ENCODE assay signal across 15 cellular contexts in genomic region chr6:132961122-132961521, GRCh38.
DNase-seq lines count a peak whose midpoint lies in the region; ATAC-seq, FAIRE-seq and TF ChIP-seq lines count a peak whose summit lies in the region.
"Had no signal": no experiment of that assay in that cellular context is flagged by ENCODE, and none has a peak within 500 bp of the region (broad histone marks: within the 10 kb centered on the region; RNA-seq: fewer than 3 reads in every experiment).

No MANE protein-coding gene starts in this region.

- no peak overlapping the region for H2AFZ ChIP-seq in astrocyte (ENCODE audit: low read depth, low read length)

- H3K36me3 ChIP-seq in astrocyte (ENCODE audit: insufficient read depth, low read length) = no peaks in the 10 kb centered on the region

- peaks cover 21% of the 10 kb centered on the region for H3K4me1 ChIP-seq in astrocyte (ENCODE audit: insufficient read depth, low read length)

- H3K27ac ChIP-seq in astrocyte (ENCODE audit: low read depth, low read length) = no peak overlapping the region

- no peaks in the 10 kb centered on the region for H3K36me3 Mint-ChIP-seq in astrocyte (ENCODE audit: low read depth, unreplicated experiment)
- H3K36me3 Mint-ChIP-seq in activated T-cell treated with anti-CD3 and anti-CD28 coated beads, Interleukin-2, amount 50 U/mL, for 24 hours (ENCODE audit: low read depth) = no peaks in the 10 kb centered on the region
- H3K36me3 Mint-ChIP-seq: type B pancreatic cell had no signal

- no peak overlapping the region for H3K9ac ChIP-seq in astrocyte (ENCODE audit: low read length)

- H3K4me3 Mint-ChIP-seq in astrocyte (ENCODE audit: unreplicated experiment) = no peak overlapping the region
- no peak overlapping the region for H3K4me3 Mint-ChIP-seq in activated T-cell treated with anti-CD3 and anti-CD28 coated beads, Interleukin-2, amount 50 U/mL, for 24 hours
- H3K4me3 Mint-ChIP-seq: activated CD8-positive, alpha-beta T cell treated with anti-CD3 and anti-CD28 coated beads for 36 hours; activated naive CD4-positive, alpha-beta T cell treated with anti-CD3 and anti-CD28 coated beads, Interleukin-2, amount 10 ng/mL, durations not matched to agents 7 days and 5 days; type B pancreatic cell had no signal

- H3K27me3 Mint-ChIP-seq in astrocyte (ENCODE audit: low read depth, unreplicated experiment) = peaks cover 2% of the 10 kb centered on the region
- peaks cover 45% of the 10 kb centered on the region for H3K27me3 Mint-ChIP-seq in activated T-cell treated with anti-CD3 and anti-CD28 coated beads, Interleukin-2, amount 50 U/mL, for 24 hours

- no peak for FAIRE-seq in astrocyte (lab: Jason Lieb, UNC)

- H3K4me2 ChIP-seq in astrocyte (ENCODE audit: low read length) = peak overlapping the region; percentile 58

- peaks cover 2% of the 10 kb centered on the region for H3K27me3 ChIP-seq in astrocyte (ENCODE audit: insufficient read depth, low read length)

- CTCF ChIA-PET in AG04449 (lab: Yijun Ruan, JAX) = interaction anchor here (0.9 to 2.9 kb wide), 8 partner anchors 11 to 955 kb away, joined by 3 to 22 read pairs (median 4); no protein-coding TSS in a partner anchor

- H3K27ac Mint-ChIP-seq in astrocyte (ENCODE audit: unreplicated experiment) = peak overlapping the region; percentile 37
- H3K27ac Mint-ChIP-seq in activated T-cell treated with anti-CD3 and anti-CD28 coated beads, Interleukin-2, amount 50 U/mL, for 24 hours = no peak overlapping the region
- H3K27ac Mint-ChIP-seq: activated CD8-positive, alpha-beta T cell treated with anti-CD3 and anti-CD28 coated beads for 36 hours; activated naive CD4-positive, alpha-beta T cell treated with anti-CD3 and anti-CD28 coated beads, Interleukin-2, amount 10 ng/mL, durations not matched to agents 7 days and 5 days; type B pancreatic cell had no signal

- TF ChIP-seq CTCF in AG04449 (IDR thresholded peaks at IDR 0.05; ENCODE audit: insufficient read depth, low read length, missing control alignments) (no peak), astrocyte (IDR thresholded peaks at IDR 0.05; ENCODE audit: insufficient read depth, low read depth, low read length) (no peak)

- H3K9me3 Mint-ChIP-seq in astrocyte (ENCODE audit: unreplicated experiment) = no peaks in the 10 kb centered on the region
- no peaks in the 10 kb centered on the region for H3K9me3 Mint-ChIP-seq in activated T-cell treated with anti-CD3 and anti-CD28 coated beads, Interleukin-2, amount 50 U/mL, for 24 hours
- H3K9me3 Mint-ChIP-seq: activated CD8-positive, alpha-beta T cell treated with anti-CD3 and anti-CD28 coated beads for 36 hours; activated naive CD4-positive, alpha-beta T cell treated with anti-CD3 and anti-CD28 coated beads, Interleukin-2, amount 10 ng/mL, durations not matched to agents 7 days and 5 days; type B pancreatic cell had no signal

- H4K20me1 ChIP-seq in astrocyte (ENCODE audit: insufficient read depth, low read length) = no peaks in the 10 kb centered on the region

- POLR2A ChIA-PET in AG04449 (lab: Yijun Ruan, JAX) = no interaction called here

- no peak overlapping the region for H3K4me3 ChIP-seq in AG04449 (ENCODE audit: low read depth, low read length)
- no peak overlapping the region for H3K4me3 ChIP-seq in astrocyte (ENCODE audit: insufficient read depth, low read depth, low read length)

- peaks cover 9% of the 10 kb centered on the region for H3K4me1 Mint-ChIP-seq in astrocyte (ENCODE audit: low read depth, unreplicated experiment)
- peaks cover 2% of the 10 kb centered on the region for H3K4me1 Mint-ChIP-seq in activated T-cell treated with anti-CD3 and anti-CD28 coated beads, Interleukin-2, amount 50 U/mL, for 24 hours (ENCODE audit: low read depth)

- no peaks in the 10 kb centered on the region for H3K79me2 ChIP-seq in astrocyte (ENCODE audit: insufficient read depth, low read length)

- ATAC-seq in SK-N-SH treated with all-trans-retinoic acid at 6 μM for 48 hours = no peak

- H3K9me3 ChIP-seq in astrocyte (ENCODE audit: insufficient read depth, low read depth, low read length) = no peaks in the 10 kb centered on the region

- DNase-seq in AG04449 (ENCODE audit: low read depth, low spot score) (peak; percentile 29), HPDE6-E6E7 (ENCODE audit: extremely low spot score) (peak; percentile 10), astrocyte (ENCODE audit: low read depth) (peak; percentile 81), kidney glomerular epithelial cell (lab: John Stamatoyannopoulos, UW) (peak; percentile 6), NCI-H446 (lab: John Stamatoyannopoulos, UW) (no peak), OCI-M1 (lab: John Stamatoyannopoulos, UW) (no peak)
- DNase-seq in activated T-cell treated with anti-CD3 and anti-CD28 coated beads, Interleukin-2, amount 50 U/mL, for 24 hours = no peak
- DNase-seq: activated naive CD4-positive, alpha-beta T cell treated with anti-CD3 and anti-CD28 coated beads, Interleukin-2, amount 10 ng/mL, durations not matched to agents 7 days and 5 days; dermis blood vessel endothelial cell; GDM1; NCI-H2029 treated with DMSO at 0.1 percent for 48 hours; stimulated activated CD4-positive, alpha-beta T cell treated with anti-CD3 and anti-CD28 coated beads, Interleukin-12 subunit alpha, Interleukin-12 subunit beta, amount 100 ng/mL, for 4 hours had no signal

TF ChIP-seq in SK-N-SH treated with all-trans-retinoic acid at 6 μM for 48 hours, 23 proteins besides CTCF, POLR2A, EP300 and RAD21:
- no peak for TF ChIP-seq CSDC2 (CRISPR knock-in tag; IDR thresholded peaks at IDR 0.05)
- no peak for TF ChIP-seq CSRNP3 (CRISPR knock-in tag; IDR thresholded peaks at IDR 0.05)
- no peak for TF ChIP-seq ZNF8 (CRISPR knock-in tag; IDR thresholded peaks at IDR 0.05)
- TF ChIP-seq ISL1 (CRISPR knock-in tag; IDR thresholded peaks at IDR 0.05) = no peak

Comparison
In these comparisons a context has a peak if more than half of its experiments do, and no peak if none do; other contexts are left out.
1. DNase-seq: peak in AG04449 (single experiment), HPDE6-E6E7 (single experiment), astrocyte (single experiment) and kidney glomerular epithelial cell (single experiment); none in activated T-cell treated with anti-CD3 and anti-CD28 coated beads, Interleukin-2, amount 50 U/mL, for 24 hours (single experiment), NCI-H446 (0 of 2) and OCI-M1 (single experiment).